29 cellular contexts compared by ENCODE assay signal in the genomic region with DNA sequence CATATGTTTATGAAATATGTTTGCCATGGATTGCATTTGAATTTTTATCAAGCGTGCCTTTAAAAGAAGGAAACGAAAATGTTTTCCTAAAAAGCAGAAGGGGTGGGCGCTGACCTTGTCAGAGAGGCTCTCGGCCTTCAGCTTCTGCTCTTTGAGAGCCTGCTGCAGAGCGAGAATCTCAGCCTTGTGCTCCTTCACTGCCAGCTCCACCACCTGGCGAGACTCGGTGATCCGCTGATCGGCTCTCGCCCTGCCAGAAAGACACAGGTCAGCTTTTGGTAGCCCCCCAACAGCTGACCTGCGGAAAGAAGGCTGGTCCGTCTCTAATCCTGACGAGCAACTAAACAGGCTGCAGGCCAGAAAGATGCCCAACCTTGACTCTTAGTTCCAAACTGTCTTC.
"Had no signal": no experiment of that assay in that cellular context is flagged by ENCODE, and none has a peak within 500 bp of the region (broad histone marks: within the 10 kb centered on the region; RNA-seq: fewer than 3 reads in every experiment).

No MANE protein-coding gene starts in this region.

- H3K9me3 ChIP-seq: ascending aorta, breast epithelium, esophagus squamous epithelium, gastroesophageal sphincter had no signal

- H3K27ac ChIP-seq: ascending aorta, breast epithelium, cardiac muscle cell, coronary artery, epithelial cell of prostate, esophagus squamous epithelium, gastroesophageal sphincter, WERI-Rb-1 had no signal

- H3K36me3 ChIP-seq: ascending aorta, breast epithelium, cardiac muscle cell, gastroesophageal sphincter had no signal

- H3K4me3 ChIP-seq: ascending aorta, breast epithelium, cardiac muscle cell, coronary artery, esophagus squamous epithelium, gastroesophageal sphincter had no signal

- DNase-seq: activated B cell treated with CpG ODN at 0.5 μM for 24 hours; activated CD4-positive, alpha-beta T cell treated with anti-CD3 and anti-CD28 coated beads for 48 hours; activated CD4-positive, alpha-beta T cell treated with anti-CD3 and anti-CD28 coated beads, Interleukin-2, amount 50 U/mL, for 1 hour; activated CD4-positive, alpha-beta T cell treated with anti-CD3 and anti-CD28 coated beads, Interleukin-2, amount 50 U/mL, for 48 hours; activated CD8-positive, alpha-beta memory T cell treated with anti-CD3 and anti-CD28 coated beads for 24 hours; activated CD8-positive, alpha-beta T cell treated with anti-CD3 and anti-CD28 coated beads for 36 hours; activated effector memory CD4-positive, alpha-beta T cell treated with Interleukin-2 at 50 U/mL for 16 hours; activated gamma-delta T cell treated with Interleukin-2 at 50 U/mL for 16 hours; activated naive CD4-positive, alpha-beta T cell treated with anti-CD3 and anti-CD28 coated beads, Interleukin-2, amount 50 U/mL, for 16 hours; activated naive CD4-positive, alpha-beta T cell treated with Interleukin-2 at 50 U/mL for 16 hours; activated T-cell treated with anti-CD3 and anti-CD28 coated beads, Interleukin-2, amount 50 U/mL, for 4 hours; amygdala; central memory CD4-positive, alpha-beta T cell; effector CD4-positive, alpha-beta T cell; effector memory CD8-positive, alpha-beta T cell; esophagus squamous epithelium; foreskin melanocyte; T-helper 1 cell; T-helper 17 cell; T1000; WERI-Rb-1 had no signal

- H3K27me3 ChIP-seq: ascending aorta, breast epithelium, cardiac muscle cell, esophagus squamous epithelium had no signal

- H3K4me1 ChIP-seq: ascending aorta, breast epithelium, esophagus squamous epithelium had no signal

- ATAC-seq: activated CD4-positive, CD25-positive, alpha-beta regulatory T cell treated with anti-CD3 and anti-CD28 coated beads, Interleukin-2, amount 50 U/mL, for 24 hours; activated CD8-positive, alpha-beta T cell treated with anti-CD3 and anti-CD28 coated beads for 36 hours; activated T-cell treated with anti-CD3 and anti-CD28 coated beads, Interleukin-2, amount 50 U/mL, for 4 hours; activated T-helper 17 cell treated with anti-CD3 and anti-CD28 coated beads, Interleukin-2, amount 50 U/mL, for 72 hours; effector memory CD8-positive, alpha-beta T cell; gastroesophageal sphincter; T-helper 17 cell had no signal
